ENCODE assay signal across 8 cellular contexts in genomic region chr12:123436017-123436964, GRCh38. TPM values are rescaled to one million over a fixed set of nuclear protein-coding genes. Genes with fewer than 3 reads are reported as not detected.
A peak's percentile ranks its signal among the peaks of the same experiment; 100 is the strongest.
DNase-seq lines count a peak whose midpoint lies in the region; ATAC-seq and TF ChIP-seq lines count a peak whose summit lies in the region.

Gene RILPL2 (minus strand): TSS chr12:123436684. CDS start chr12:123436420, 264 bp downstream.

- in situ Hi-C loops in Caki2 (cut with HindIII; ENCODE audit: low pct_unique_long_range_greater_than_20kb, low sequenced_read_pairs): no loop called here

- H3K27ac Mint-ChIP-seq in activated T-cell treated with anti-CD3 and anti-CD28 coated beads, Interleukin-2, amount 50 U/mL, for 72 hours: peak within 1 kb of the TSS; percentile 87
- peak within 1 kb of the TSS; percentile 77 to 96 (median 88) for H3K27ac Mint-ChIP-seq in naive thymus-derived CD4-positive, alpha-beta T cell
- H3K27ac Mint-ChIP-seq in stimulated activated effector memory CD8-positive, alpha-beta T cell treated with anti-CD3 and anti-CD28 coated beads, Interleukin-12 subunit alpha, Interleukin-12 subunit beta, amount 100 ng/mL, for 72 hours: peak within 1 kb of the TSS; percentile 97

- peak within 1 kb of the TSS; percentile 91 to 98 for H3K4me3 Mint-ChIP-seq in activated T-cell treated with anti-CD3 and anti-CD28 coated beads, Interleukin-2, amount 50 U/mL, for 72 hours
- peak within 1 kb of the TSS; percentile 85 to 97 (median 93) for H3K4me3 Mint-ChIP-seq in naive thymus-derived CD4-positive, alpha-beta T cell
- H3K4me3 Mint-ChIP-seq in stimulated activated effector memory CD8-positive, alpha-beta T cell treated with anti-CD3 and anti-CD28 coated beads, Interleukin-12 subunit alpha, Interleukin-12 subunit beta, amount 100 ng/mL, for 72 hours: peak within 1 kb of the TSS; percentile 98

- H3K27me3 ChIP-seq in Peyer's patch: no peaks in the 10 kb centered on the region
- no peaks in the 10 kb centered on the region for H3K27me3 ChIP-seq in naive thymus-derived CD4-positive, alpha-beta T cell (ENCODE audit: control insufficient read depth in 2 of 2, insufficient read depth in 2 of 2, low read length in 2 of 2)

- ATAC-seq in GM19397 (IDR thresholded peaks at IDR 0.05; ENCODE audit: unreplicated experiment): peak; percentile 76
- peak; percentile 50 for ATAC-seq in HG03565 (IDR thresholded peaks at IDR 0.05; ENCODE audit: unreplicated experiment)
- peak; percentile 86 to 89 for ATAC-seq in activated T-cell treated with anti-CD3 and anti-CD28 coated beads, Interleukin-2, amount 50 U/mL, for 72 hours (replicated peaks in 1 of 2)
- ATAC-seq in naive thymus-derived CD4-positive, alpha-beta T cell: peak; percentile 91
- peak; percentile 92 for ATAC-seq in stimulated activated effector memory CD8-positive, alpha-beta T cell treated with anti-CD3 and anti-CD28 coated beads, Interleukin-12 subunit alpha, Interleukin-12 subunit beta, amount 100 ng/mL, for 72 hours

- DNase-seq in Caki2 (ENCODE audit: low read depth) (peak; percentile 82), Peyer's patch (peak; percentile 88 to 96 (median 95)), fibroblast of gingiva (ENCODE audit: low read depth) (peak; percentile 95)
- DNase-seq in activated T-cell treated with anti-CD3 and anti-CD28 coated beads, Interleukin-2, amount 50 U/mL, for 72 hours: peak; percentile 93
- DNase-seq in naive thymus-derived CD4-positive, alpha-beta T cell: peak; percentile 79 to 96 (median 88)
- DNase-seq in stimulated activated effector memory CD8-positive, alpha-beta T cell treated with anti-CD3 and anti-CD28 coated beads, Interleukin-12 subunit alpha, Interleukin-12 subunit beta, amount 100 ng/mL, for 72 hours (ENCODE audit: low spot score in 2 of 2): peak; percentile 80 to 96

- H3K4me3 ChIP-seq in Peyer's patch: peak within 1 kb of the TSS; percentile 69 to 88 (median 79)
- H3K4me3 ChIP-seq in naive thymus-derived CD4-positive, alpha-beta T cell (ENCODE audit: low read length): peak within 1 kb of the TSS; percentile 96

- intact Hi-C loops in naive thymus-derived CD4-positive, alpha-beta T cell (cut with micrococcal nuclease): loop anchor here (1.0 to 5.0 kb wide), 10 partner anchors 12 to 277 kb away; partner anchors contain the start of genes SNRNP35 (in 2 of the 2), TMED2 (in 2 of the 2), ATP6V0A2 (in 1 of the 2) and KMT5A (in 1 of the 2)

- TF ChIP-seq CTCF in Peyer's patch (IDR thresholded peaks at IDR 0.05): peak in 3 of 6 experiments; percentile 21 to 29 (median 23)

- CTCF ChIA-PET in naive thymus-derived CD4-positive, alpha-beta T cell (lab: Charles Lee): interaction anchor here (0.6 to 1.3 kb wide), 3 partner anchors 146 to 182 kb away, joined by 3 to 5 read pairs (median 3); no protein-coding TSS in a partner anchor

- no peaks in the 10 kb centered on the region for H3K36me3 ChIP-seq in Peyer's patch
- peaks cover 0 to 4% (median 0%) of the 10 kb centered on the region in 3 experiments for H3K36me3 ChIP-seq in naive thymus-derived CD4-positive, alpha-beta T cell (ENCODE audit: control insufficient read depth in 2 of 3, insufficient read depth in 3 of 3, low read length in 3 of 3)

- POLR2A ChIA-PET in naive thymus-derived CD4-positive, alpha-beta T cell (lab: Charles Lee): interaction anchor here (0.6 to 6.0 kb wide), 6 partner anchors 13 to 599 kb away, joined by 3 to 48 read pairs (median 5); partner anchors contain the start of gene SNRNP35

- peak in 1 of 2 donors; percentile 47 for TF ChIP-seq POLR2A in Peyer's patch (IDR thresholded peaks at IDR 0.05)

- no peaks in the 10 kb centered on the region for H3K9me3 Mint-ChIP-seq in activated T-cell treated with anti-CD3 and anti-CD28 coated beads, Interleukin-2, amount 50 U/mL, for 72 hours
- H3K9me3 Mint-ChIP-seq in naive thymus-derived CD4-positive, alpha-beta T cell: no peaks in the 10 kb centered on the region
- no peaks in the 10 kb centered on the region for H3K9me3 Mint-ChIP-seq in stimulated activated effector memory CD8-positive, alpha-beta T cell treated with anti-CD3 and anti-CD28 coated beads, Interleukin-12 subunit alpha, Interleukin-12 subunit beta, amount 100 ng/mL, for 72 hours

- H3K4me1 ChIP-seq in Peyer's patch: peaks cover 0 to 21% (median 5%) of the 10 kb centered on the region in 4 donors
- H3K4me1 ChIP-seq in naive thymus-derived CD4-positive, alpha-beta T cell (ENCODE audit: control insufficient read depth in 2 of 2, insufficient read depth in 2 of 2, low read length in 2 of 2): peaks cover 11 to 29% of the 10 kb centered on the region in 2 donors

- H3K36me3 Mint-ChIP-seq in activated T-cell treated with anti-CD3 and anti-CD28 coated beads, Interleukin-2, amount 50 U/mL, for 72 hours (ENCODE audit: insufficient read depth in 2 of 2): peaks cover 10 to 13% of the 10 kb centered on the region in 2 donors
- peaks cover 0 to 7% (median under 1%) of the 10 kb centered on the region in 5 donors for H3K36me3 Mint-ChIP-seq in naive thymus-derived CD4-positive, alpha-beta T cell
- H3K36me3 Mint-ChIP-seq in stimulated activated effector memory CD8-positive, alpha-beta T cell treated with anti-CD3 and anti-CD28 coated beads, Interleukin-12 subunit alpha, Interleukin-12 subunit beta, amount 100 ng/mL, for 72 hours: peaks cover 25% of the 10 kb centered on the region

- H3K27ac ChIP-seq in Peyer's patch: peak within 1 kb of the TSS; percentile 73 to 95 (median 78)
- H3K27ac ChIP-seq in naive thymus-derived CD4-positive, alpha-beta T cell (ENCODE audit: low read depth, low read length): peak within 1 kb of the TSS; percentile 88

- no peaks in the 10 kb centered on the region for H3K27me3 Mint-ChIP-seq in activated T-cell treated with anti-CD3 and anti-CD28 coated beads, Interleukin-2, amount 50 U/mL, for 72 hours (ENCODE audit: low read depth)
- no peaks in the 10 kb centered on the region for H3K27me3 Mint-ChIP-seq in naive thymus-derived CD4-positive, alpha-beta T cell

- peaks cover 44% of the 10 kb centered on the region for H3K4me1 Mint-ChIP-seq in activated T-cell treated with anti-CD3 and anti-CD28 coated beads, Interleukin-2, amount 50 U/mL, for 72 hours (ENCODE audit: low read depth)
- H3K4me1 Mint-ChIP-seq in naive thymus-derived CD4-positive, alpha-beta T cell: peaks cover 24 to 47% (median 33%) of the 10 kb centered on the region in 7 donors
- peaks cover 44% of the 10 kb centered on the region for H3K4me1 Mint-ChIP-seq in stimulated activated effector memory CD8-positive, alpha-beta T cell treated with anti-CD3 and anti-CD28 coated beads, Interleukin-12 subunit alpha, Interleukin-12 subunit beta, amount 100 ng/mL, for 72 hours

- no peaks in the 10 kb centered on the region for H3K9me3 ChIP-seq in Peyer's patch
- no peaks in the 10 kb centered on the region for H3K9me3 ChIP-seq in naive thymus-derived CD4-positive, alpha-beta T cell (ENCODE audit: control insufficient read depth in 2 of 3, low read length in 3 of 3)

RNA-seq across cellular contexts. Expression of gene RILPL2, which starts in this region (rescaled TPM):
- total RNA-seq in Caki2 (2014; rRNA removed; shearing (Covaris generic); ENCODE audit: low replicate concordance): 3.7 and 5.6 TPM in 2 replicates
- 1 to 10 TPM in 3 of 4 donors, under 1 TPM in 1; 0.70 to 9.9 (median 2.3) TPM for total RNA-seq in Peyer's patch
- total RNA-seq in activated T-cell treated with anti-CD3 and anti-CD28 coated beads, Interleukin-2, amount 50 U/mL, for 72 hours: 10 to 100 TPM; 13.6 to 13.9 TPM
- 10 to 100 TPM in 1 of 5 experiments, 1 to 10 TPM in 4; 4.3 to 12.8 (median 5.6) TPM for total RNA-seq in naive thymus-derived CD4-positive, alpha-beta T cell
- 1 to 10 TPM; 5.5 to 5.6 TPM for polyA plus RNA-seq in naive thymus-derived CD4-positive, alpha-beta T cell

Comparison
In these comparisons a context has a peak if more than half of its experiments do, and no peak if none do; other contexts are left out.
1. Peak in every context shown above with its lines: DNase-seq, ATAC-seq, H3K4me3 ChIP-seq and H3K27ac ChIP-seq.